In the genomic region with DNA sequence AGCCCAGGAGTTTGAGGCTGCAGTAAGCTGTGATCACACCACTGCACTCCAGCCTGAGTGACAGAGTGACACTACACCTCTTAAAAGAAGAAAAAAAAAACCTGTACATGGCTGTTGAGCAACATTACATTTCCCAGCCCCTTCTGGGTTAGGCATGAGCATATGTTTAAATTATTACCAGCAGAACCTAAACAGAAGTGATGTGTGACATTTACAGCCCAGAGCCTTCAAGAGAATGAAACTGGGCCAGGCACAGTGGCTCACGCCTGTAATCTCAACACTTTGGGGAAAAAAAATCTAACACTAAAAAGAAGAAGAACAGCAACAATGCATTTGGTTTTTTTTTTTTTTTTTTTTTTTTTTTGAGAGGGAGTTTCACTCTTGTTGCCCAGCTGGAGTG, we compare ENCODE assay signal across 14 cellular contexts. TPM values are rescaled to one million over a fixed set of nuclear protein-coding genes. Genes with fewer than 3 reads are reported as not detected.
DNase-seq lines count a peak whose midpoint lies in the region; ATAC-seq and TF ChIP-seq lines count a peak whose summit lies in the region.
"Had no signal": no experiment of that assay in that cellular context is flagged by ENCODE, and none has a peak within 500 bp of the region (broad histone marks: within the 10 kb centered on the region; RNA-seq: fewer than 3 reads in every experiment).

No MANE protein-coding gene starts in this region.

- H3K27ac Mint-ChIP-seq in CD4-positive, CD25-positive, alpha-beta regulatory T cell = peak overlapping the region in 2 of 3 donors; percentile 73 to 86
- peak overlapping the region in 5 of 6 donors; percentile 66 to 84 (median 69) for H3K27ac Mint-ChIP-seq in immature natural killer cell
- H3K27ac Mint-ChIP-seq in natural killer cell = peak overlapping the region; percentile 25 to 52

- no peak overlapping the region for H3K9ac ChIP-seq in Karpas-422 (ENCODE audit: low read length)
- H3K9ac ChIP-seq: BLaER1 had no signal

- H3K79me2 ChIP-seq in Karpas-422 (ENCODE audit: low read length) = peaks cover 32% of the 10 kb centered on the region

- H3K36me3 Mint-ChIP-seq in CD4-positive, CD25-positive, alpha-beta regulatory T cell = peaks cover 26% of the 10 kb centered on the region
- H3K36me3 Mint-ChIP-seq in immature natural killer cell (peaks cover 3 to 16% (median 11%) of the 10 kb centered on the region in 3 donors), natural killer cell (peaks cover 4% of the 10 kb centered on the region)

- H3K27me3 Mint-ChIP-seq in CD4-positive, CD25-positive, alpha-beta regulatory T cell = no peaks in the 10 kb centered on the region
- H3K27me3 Mint-ChIP-seq in immature natural killer cell (ENCODE audit: low read depth in 3 of 3) (no peaks in the 10 kb centered on the region), natural killer cell (ENCODE audit: low read depth in 2 of 2) (no peaks in the 10 kb centered on the region)

- H3K4me3 Mint-ChIP-seq in CD4-positive, CD25-positive, alpha-beta regulatory T cell = peak overlapping the region in 1 of 4 donors; percentile 23
- H3K4me3 Mint-ChIP-seq in immature natural killer cell (no peak overlapping the region), natural killer cell (no peak overlapping the region)
- H3K4me3 Mint-ChIP-seq: CD14-positive monocyte had no signal

- DNase-seq in CD4-positive, CD25-positive, alpha-beta regulatory T cell = no peak
- DNase-seq in Karpas-422 = peak; percentile 39
- DNase-seq in immature natural killer cell = peak; percentile 9 to 30 (median 14)
- DNase-seq in natural killer cell = no peak
- no peak for DNase-seq in NCI-H187 (lab: John Stamatoyannopoulos, UW)
- no peak for DNase-seq in breast epithelium (ENCODE audit: low spot score in 2 of 2)
- DNase-seq: 8988T, Caco-2, GOT3, H7, IMR-90 had no signal

- peaks cover 0 to 3% (median 0%) of the 10 kb centered on the region in 7 donors for H3K9me3 Mint-ChIP-seq in CD4-positive, CD25-positive, alpha-beta regulatory T cell
- H3K9me3 Mint-ChIP-seq in immature natural killer cell = peaks cover 0 to 1% (median 0%) of the 10 kb centered on the region in 6 donors
- H3K9me3 Mint-ChIP-seq in natural killer cell = no peaks in the 10 kb centered on the region

- peaks cover 10% of the 10 kb centered on the region for H3K36me3 ChIP-seq in CD4-positive, CD25-positive, alpha-beta regulatory T cell (ENCODE audit: control insufficient read depth, insufficient read depth, low read length)
- H3K36me3 ChIP-seq in Karpas-422 (ENCODE audit: insufficient read depth, low read length) = peaks cover 42% of the 10 kb centered on the region
- H3K36me3 ChIP-seq in breast epithelium = peaks cover 5% of the 10 kb centered on the region

- H3K27ac ChIP-seq in CD4-positive, CD25-positive, alpha-beta regulatory T cell (ENCODE audit: insufficient read depth, low read length, poor library complexity, severe bottlenecking) = no peak overlapping the region
- H3K27ac ChIP-seq in Karpas-422 (ENCODE audit: low read length) (no peak overlapping the region), breast epithelium (no peak overlapping the region)
- H3K27ac ChIP-seq: BLaER1 had no signal

- no peaks in the 10 kb centered on the region for H3K27me3 ChIP-seq in CD4-positive, CD25-positive, alpha-beta regulatory T cell (ENCODE audit: control insufficient read depth, insufficient read depth, low read length)
- H3K27me3 ChIP-seq in Karpas-422 (ENCODE audit: low read length) (no peaks in the 10 kb centered on the region), breast epithelium (no peaks in the 10 kb centered on the region)
- H3K27me3 ChIP-seq: BLaER1 had no signal

- no peak for TF ChIP-seq CTCF in natural killer cell (IDR thresholded peaks at IDR 0.05)
- TF ChIP-seq CTCF in breast epithelium (IDR thresholded peaks at IDR 0.05) = no peak

- no peak overlapping the region for H3K4me2 ChIP-seq in Karpas-422 (ENCODE audit: low read depth, low read length, poor library complexity, severe bottlenecking)
- H3K4me2 ChIP-seq: BLaER1 had no signal

- no peaks in the 10 kb centered on the region for H3K9me3 ChIP-seq in CD4-positive, CD25-positive, alpha-beta regulatory T cell (ENCODE audit: control insufficient read depth in 2 of 2, low read length in 2 of 2)
- no peaks in the 10 kb centered on the region for H3K9me3 ChIP-seq in Karpas-422 (ENCODE audit: low read length)
- H3K9me3 ChIP-seq in breast epithelium = no peaks in the 10 kb centered on the region
- H3K9me3 ChIP-seq: BLaER1, Caco-2 had no signal

- H3K9me2 ChIP-seq in Karpas-422 (replicated peaks; ENCODE audit: insufficient read depth, low read length) = no peaks in the 10 kb centered on the region

- peaks cover 11 to 36% (median 13%) of the 10 kb centered on the region in 4 donors for H3K4me1 Mint-ChIP-seq in CD4-positive, CD25-positive, alpha-beta regulatory T cell
- peaks cover 21 to 33% of the 10 kb centered on the region in 2 donors for H3K4me1 Mint-ChIP-seq in immature natural killer cell
- H3K4me1 Mint-ChIP-seq in natural killer cell = peaks cover 26 to 28% of the 10 kb centered on the region in 2 donors
- H3K4me1 Mint-ChIP-seq: CD14-positive monocyte had no signal

- no peak overlapping the region for H3K4me3 ChIP-seq in CD4-positive, CD25-positive, alpha-beta regulatory T cell (ENCODE audit: low read depth, low read length)
- H3K4me3 ChIP-seq in Karpas-422 (ENCODE audit: low read length) (no peak overlapping the region), breast epithelium (no peak overlapping the region)
- H3K4me3 ChIP-seq: BLaER1 had no signal

- H2AFZ ChIP-seq in Karpas-422 (ENCODE audit: low read length) = no peak overlapping the region

- H3K4me1 ChIP-seq in CD4-positive, CD25-positive, alpha-beta regulatory T cell (ENCODE audit: control insufficient read depth, insufficient read depth, low read length, poor library complexity, severe bottlenecking) = peaks cover 3% of the 10 kb centered on the region
- H3K4me1 ChIP-seq in Karpas-422 (ENCODE audit: low read length) = no peaks in the 10 kb centered on the region
- no peaks in the 10 kb centered on the region for H3K4me1 ChIP-seq in breast epithelium
- H3K4me1 ChIP-seq: BLaER1, Caco-2 had no signal

- intact Hi-C loops in natural killer cell (cut with micrococcal nuclease) (no loop called here), breast epithelium (cut with DNase I; ENCODE audit: low total_unique reads) (no loop called here)

- no peak for ATAC-seq in CD4-positive, CD25-positive, alpha-beta regulatory T cell (ENCODE audit: low read depth in 2 of 2)
- ATAC-seq in natural killer cell (peak in 2 of 3 donors; percentile 85 to 95), GM21447 (IDR thresholded peaks at IDR 0.05; ENCODE audit: unreplicated experiment) (no peak)

- H4K20me1 ChIP-seq in Karpas-422 (ENCODE audit: insufficient read depth, low read depth, low read length) = no peaks in the 10 kb centered on the region
- H4K20me1 ChIP-seq: BLaER1 had no signal

- TF ChIP-seq POLR2A in breast epithelium (IDR thresholded peaks at IDR 0.05) = no peak

RNA-seq across cellular contexts. Expression of a gene that starts 38.3 kb away (rescaled TPM):
- 21.5 TPM for total RNA-seq in CD4-positive, CD25-positive, alpha-beta regulatory T cell
- polyA plus RNA-seq in CD4-positive, CD25-positive, alpha-beta regulatory T cell = 10 to 100 TPM; 50.3 to 71.0 (median 60.2) TPM
- total RNA-seq in Karpas-422 (2014; rRNA removed; shearing (Covaris generic); ENCODE audit: low replicate concordance) = 42.4 and 52.6 TPM in 2 replicates
- polyA plus RNA-seq in immature natural killer cell = 10 to 100 TPM; 30.9 to 38.0 (median 33.4) TPM
- total RNA-seq in natural killer cell (10 to 100 TPM; 13.6 to 19.6 (median 13.8) TPM), breast epithelium (10 to 100 TPM; 15.8 to 29.7 (median 23.3) TPM)

RNA-seq across cellular contexts. Expression of a gene that starts 56.8 kb away (rescaled TPM):
- 4.8 TPM for total RNA-seq in CD4-positive, CD25-positive, alpha-beta regulatory T cell
- 10 to 100 TPM in 1 of 4 donors, 1 to 10 TPM in 3; 3.9 to 13.3 (median 7.2) TPM for polyA plus RNA-seq in CD4-positive, CD25-positive, alpha-beta regulatory T cell
- total RNA-seq in Karpas-422 (2014; rRNA removed; shearing (Covaris generic); ENCODE audit: low replicate concordance) = 25.3 and 44.5 TPM in 2 replicates
- polyA plus RNA-seq in immature natural killer cell = 1 to 10 TPM; 2.1 to 8.3 (median 5.3) TPM
- 1 to 10 TPM; 4.0 to 6.0 (median 5.8) TPM for total RNA-seq in natural killer cell
- 10 to 100 TPM in 1 of 3 donors, 1 to 10 TPM in 2; 6.9 to 13.4 (median 7.5) TPM for total RNA-seq in breast epithelium

Comparison
In these comparisons a context has a peak if more than half of its experiments do, and no peak if none do; other contexts are left out.
1. ATAC-seq: peak in natural killer cell (2 of 3); none in CD4-positive, CD25-positive, alpha-beta regulatory T cell (0 of 2) and GM21447 (single experiment).
2. DNase-seq: peak in Karpas-422 (single experiment) and immature natural killer cell (3 of 3); none in CD4-positive, CD25-positive, alpha-beta regulatory T cell (0 of 3), natural killer cell (single experiment), NCI-H187 (0 of 2) and breast epithelium (0 of 2).
3. Peak in every context shown above with its lines, with median percentiles within 50 percentile points of each other: H3K27ac Mint-ChIP-seq.